Comparison of ENCODE assay signal across 19 cellular contexts in the genomic region with DNA sequence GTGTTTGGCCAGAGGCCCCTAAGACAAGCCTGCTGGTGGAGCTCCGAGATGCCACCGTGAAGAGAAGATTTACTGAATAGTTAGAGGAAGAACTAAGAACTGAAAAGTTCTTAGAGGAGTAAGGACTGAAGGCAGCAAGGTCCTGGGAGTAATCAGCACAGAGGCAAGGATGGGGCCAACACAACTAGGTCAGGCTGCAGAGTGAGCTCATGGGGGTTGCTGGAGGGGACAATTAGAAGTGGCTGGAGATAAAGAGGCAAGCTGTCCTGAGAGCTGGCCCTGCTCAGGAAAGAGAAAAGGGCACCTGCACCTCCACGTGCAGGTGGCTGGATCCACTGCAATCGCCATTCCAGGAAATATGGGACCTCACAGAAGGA. TPM values are rescaled to one million over a fixed set of nuclear protein-coding genes. Genes with fewer than 3 reads are reported as not detected.
DNase-seq lines count a peak whose midpoint lies in the region; ATAC-seq, FAIRE-seq and TF ChIP-seq lines count a peak whose summit lies in the region.
"Had no signal": no experiment of that assay in that cellular context is flagged by ENCODE, and none has a peak within 500 bp of the region (broad histone marks: within the 10 kb centered on the region; RNA-seq: fewer than 3 reads in every experiment).

No MANE protein-coding gene starts in this region.

- DNase-seq in A549 (ENCODE audit: low read depth in 1 of 2, low spot score in 1 of 2) = no peak
- no peak for DNase-seq in CD4-positive, CD25-positive, alpha-beta regulatory T cell
- DNase-seq in neural progenitor cell (ENCODE audit: low spot score) = no peak
- DNase-seq in SW 1271 (lab: John Stamatoyannopoulos, UW) = no peak
- DNase-seq in DMS79 (lab: John Stamatoyannopoulos, UW) = no peak
- DNase-seq: activated naive CD4-positive, alpha-beta T cell treated with anti-CD3 and anti-CD28 coated beads, Interleukin-2, amount 50 U/mL, for 16 hours; activated T-cell treated with anti-CD3 and anti-CD28 coated beads for 4 hours; cortex of kidney; NCI-H1092 treated with DMSO at 0.1 percent for 48 hours; NCI-H69; OCI-M1; T-helper 9 cell had no signal

- no peak for TF ChIP-seq CTCF in A549 (IDR thresholded peaks at IDR 0.05)
- no peak for TF ChIP-seq CTCF in neural progenitor cell (IDR thresholded peaks at IDR 0.05)

- H3K9me3 Mint-ChIP-seq in CD4-positive, CD25-positive, alpha-beta regulatory T cell = no peaks in the 10 kb centered on the region
- H3K9me3 Mint-ChIP-seq in dendritic cell treated with granulocyte-macrophage colony-stimulating factor and Interleukin-4, amounts not matched to agents 40 ng/mL and 50 ng/mL, for 4 days = no peaks in the 10 kb centered on the region
- no peaks in the 10 kb centered on the region for H3K9me3 Mint-ChIP-seq in neural progenitor cell

- no peak overlapping the region for H3K4me3 Mint-ChIP-seq in CD4-positive, CD25-positive, alpha-beta regulatory T cell
- peak overlapping the region; percentile 25 for H3K4me3 Mint-ChIP-seq in dendritic cell treated with granulocyte-macrophage colony-stimulating factor and Interleukin-4, amounts not matched to agents 40 ng/mL and 50 ng/mL, for 4 days
- H3K4me3 Mint-ChIP-seq in neural progenitor cell = no peak overlapping the region
- H3K4me3 Mint-ChIP-seq: brain had no signal

- intact Hi-C loops in dendritic cell treated with granulocyte-macrophage colony-stimulating factor and Interleukin-4, amounts not matched to agents 40 ng/mL and 50 ng/mL, for 4 days (cut with micrococcal nuclease) = loop anchor here (1.0 kb wide), 1 partner anchor 11 kb away; no protein-coding TSS in a partner anchor

- H3K4me1 Mint-ChIP-seq in CD4-positive, CD25-positive, alpha-beta regulatory T cell = peaks cover 0 to 20% (median 7%) of the 10 kb centered on the region in 4 donors
- H3K4me1 Mint-ChIP-seq in dendritic cell treated with granulocyte-macrophage colony-stimulating factor and Interleukin-4, amounts not matched to agents 40 ng/mL and 50 ng/mL, for 4 days (ENCODE audit: low read depth) = peaks cover 54% of the 10 kb centered on the region
- H3K4me1 Mint-ChIP-seq in neural progenitor cell = peaks cover 46% of the 10 kb centered on the region

- H3K9me3 ChIP-seq in A549 = no peaks in the 10 kb centered on the region
- H3K9me3 ChIP-seq in CD4-positive, CD25-positive, alpha-beta regulatory T cell (ENCODE audit: control insufficient read depth in 2 of 2, low read length in 2 of 2) = no peaks in the 10 kb centered on the region
- H3K9me3 ChIP-seq in neural progenitor cell (ENCODE audit: low read depth) = no peaks in the 10 kb centered on the region
- H3K9me3 ChIP-seq: gastroesophageal sphincter, SJSA1 had no signal

- H3K27me3 Mint-ChIP-seq in CD4-positive, CD25-positive, alpha-beta regulatory T cell = peaks cover 5% of the 10 kb centered on the region
- H3K27me3 Mint-ChIP-seq in dendritic cell treated with granulocyte-macrophage colony-stimulating factor and Interleukin-4, amounts not matched to agents 40 ng/mL and 50 ng/mL, for 4 days = no peaks in the 10 kb centered on the region
- peaks cover 7% of the 10 kb centered on the region for H3K27me3 Mint-ChIP-seq in neural progenitor cell (ENCODE audit: insufficient read depth, low read depth)
- H3K27me3 Mint-ChIP-seq: brain had no signal

- no peak for FAIRE-seq in A549 (lab: Jason Lieb, UNC)

- TF ChIP-seq RAD21 in A549 (conservative IDR thresholded peaks at IDR 0.05 in 1 of 2, IDR thresholded peaks at IDR 0.05 in 1 of 2) = no peak

- H3K4me1 ChIP-seq in A549 (peaks cover 52% of the 10 kb centered on the region), neural progenitor cell (peaks cover 17% of the 10 kb centered on the region)
- H3K4me1 ChIP-seq in CD4-positive, CD25-positive, alpha-beta regulatory T cell (ENCODE audit: control insufficient read depth, insufficient read depth, low read length, poor library complexity, severe bottlenecking) = no peaks in the 10 kb centered on the region

- H4K20me1 ChIP-seq in neural progenitor cell (ENCODE audit: low read depth) = no peaks in the 10 kb centered on the region

- no peaks in the 10 kb centered on the region for H3F3A ChIP-seq in neural progenitor cell (ENCODE audit: low read depth)

- peak overlapping the region; percentile 90 for H2AFZ ChIP-seq in neural progenitor cell (replicated peaks)

- CTCF ChIA-PET in A549 (lab: Yijun Ruan, JAX) = interaction anchor here (1.1 to 1.6 kb wide), 6 partner anchors 16 to 137 kb away, joined by 3 to 4 read pairs (median 3); no protein-coding TSS in a partner anchor

- H3K4me3 ChIP-seq in A549 (no peak overlapping the region), neural progenitor cell (no peak overlapping the region)
- H3K4me3 ChIP-seq in CD4-positive, CD25-positive, alpha-beta regulatory T cell (ENCODE audit: low read depth, low read length) = no peak overlapping the region
- H3K4me3 ChIP-seq: gastroesophageal sphincter, lung, SJSA1 had no signal

- H3K27ac ChIP-seq in A549 = peak overlapping the region; percentile 49 to 60; a peak in 4 of 6 replicates
- no peak overlapping the region for H3K27ac ChIP-seq in CD4-positive, CD25-positive, alpha-beta regulatory T cell (ENCODE audit: insufficient read depth, low read length, poor library complexity, severe bottlenecking)
- H3K27ac ChIP-seq in neural progenitor cell = no peak overlapping the region
- H3K27ac ChIP-seq: KMS-11, SJSA1 had no signal

- POLR2A ChIA-PET in A549 (lab: Yijun Ruan, JAX) = interaction anchor here (0.9 kb wide), 1 partner anchor 60 kb away, joined by 3 read pairs; the partner anchor contains the start of gene PSMA6

- WGBS in A549 (ENCODE audit: missing lambda C conversion rate) = 87% methylated on average over 4 of the region's 4 CpGs

- no peaks in the 10 kb centered on the region for H3K36me3 ChIP-seq in CD4-positive, CD25-positive, alpha-beta regulatory T cell (ENCODE audit: control insufficient read depth, insufficient read depth, low read length)
- H3K36me3 ChIP-seq in neural progenitor cell = no peaks in the 10 kb centered on the region
- H3K36me3 ChIP-seq: gastroesophageal sphincter, SJSA1 had no signal

- no peak overlapping the region for H3K9ac ChIP-seq in neural progenitor cell
- H3K9ac ChIP-seq: KMS-11 had no signal

- H3K79me2 ChIP-seq in neural progenitor cell (ENCODE audit: low read depth) = no peaks in the 10 kb centered on the region

- no peaks in the 10 kb centered on the region for H3K27me3 ChIP-seq in CD4-positive, CD25-positive, alpha-beta regulatory T cell (ENCODE audit: control insufficient read depth, insufficient read depth, low read length)
- no peaks in the 10 kb centered on the region for H3K27me3 ChIP-seq in neural progenitor cell
- H3K27me3 ChIP-seq: gastroesophageal sphincter, SJSA1 had no signal

- H3K4me2 ChIP-seq in A549 = no peak overlapping the region
- no peak overlapping the region for H3K4me2 ChIP-seq in neural progenitor cell
- H3K4me2 ChIP-seq: KMS-11 had no signal

- TF ChIP-seq POLR2A in A549 (IDR thresholded peaks at IDR 0.05; ENCODE audit: low read length) = no peak

- peak overlapping the region in 2 of 3 donors; percentile 5 to 31 for H3K27ac Mint-ChIP-seq in CD4-positive, CD25-positive, alpha-beta regulatory T cell
- H3K27ac Mint-ChIP-seq in dendritic cell treated with granulocyte-macrophage colony-stimulating factor and Interleukin-4, amounts not matched to agents 40 ng/mL and 50 ng/mL, for 4 days = peak overlapping the region; percentile 69
- H3K27ac Mint-ChIP-seq in neural progenitor cell = peak overlapping the region; percentile 40

- ATAC-seq in A549 = no peak
- ATAC-seq in CD4-positive, CD25-positive, alpha-beta regulatory T cell (ENCODE audit: low read depth in 2 of 2) = no peak
- no peak for ATAC-seq in GM21786 (IDR thresholded peaks at IDR 0.05; ENCODE audit: unreplicated experiment)

- no peak for TF ChIP-seq EP300 in A549 (IDR thresholded peaks at IDR 0.05)

- no peaks in the 10 kb centered on the region for H3K36me3 Mint-ChIP-seq in CD4-positive, CD25-positive, alpha-beta regulatory T cell
- H3K36me3 Mint-ChIP-seq in dendritic cell treated with granulocyte-macrophage colony-stimulating factor and Interleukin-4, amounts not matched to agents 40 ng/mL and 50 ng/mL, for 4 days (ENCODE audit: low read depth) = no peaks in the 10 kb centered on the region
- no peaks in the 10 kb centered on the region for H3K36me3 Mint-ChIP-seq in neural progenitor cell
- H3K36me3 Mint-ChIP-seq: brain had no signal

TF ChIP-seq in A549, 52 proteins besides CTCF, POLR2A, EP300 and RAD21:
- TF ChIP-seq FOXS1 (CRISPR knock-in tag; IDR thresholded peaks at IDR 0.05) (no peak), ZC3H11A (IDR thresholded peaks at IDR 0.05) (no peak), MAZ (IDR thresholded peaks at IDR 0.05; ENCODE audit: borderline replicate concordance, low read depth, low read length) (no peak), HEYL (CRISPR knock-in tag; IDR thresholded peaks at IDR 0.05) (no peak), MYC (IDR thresholded peaks at IDR 0.05; ENCODE audit: borderline replicate concordance, low read length) (no peak), NR3C1 (IDR thresholded peaks at IDR 0.05) (no peak), HOXB5 (CRISPR knock-in tag; IDR thresholded peaks at IDR 0.05) (no peak), CHD4 (IDR thresholded peaks at IDR 0.05; ENCODE audit: borderline replicate concordance) (no peak), ZSCAN20 (CRISPR knock-in tag; IDR thresholded peaks at IDR 0.05) (no peak), PHF8 (IDR thresholded peaks at IDR 0.05; ENCODE audit: borderline replicate concordance, low read depth) (no peak)

RNA-seq across cellular contexts. Expression of gene NFKBIA, which starts 52.7 kb away (rescaled TPM):
- polyA plus RNA-seq in A549 (2011; rRNA removed) (65.0 and 102 TPM in 2 replicates), A549 (2017; fragmentation: RNase III; extraction: RNeasy Plus Mini Kit Qiagen cat#74134 plus additional on column Dnase treatment) (101 to 115 TPM (median 103 TPM) in 3 replicates)
- polyA plus RNA-seq in A549 (2012; cell fraction: cytosol; rRNA removed) = 239 and 266 TPM in 2 replicates
- 490 and 573 TPM in 2 replicates for polyA plus RNA-seq in A549 (2012; cell fraction: nucleus; rRNA removed)
- polyA minus RNA-seq in A549 (2011; rRNA and poly(A)+ RNA removed) = 335 and 379 TPM in 2 replicates
- 1,380 TPM for total RNA-seq in CD4-positive, CD25-positive, alpha-beta regulatory T cell
- polyA plus RNA-seq in CD4-positive, CD25-positive, alpha-beta regulatory T cell = 100 to 1,000 TPM; 210 to 290 (median 243) TPM
- total RNA-seq in neural progenitor cell (ENCODE audit: low replicate concordance) = 26.4 and 31.6 TPM in 2 replicates

RNA-seq across cellular contexts. Expression of gene PSMA6, which starts 59.7 kb away (rescaled TPM):
- polyA plus RNA-seq in A549 (2011; rRNA removed) (321 and 369 TPM in 2 replicates), A549 (2017; fragmentation: RNase III; extraction: RNeasy Plus Mini Kit Qiagen cat#74134 plus additional on column Dnase treatment) (395 to 409 TPM (median 406 TPM) in 3 replicates)
- 195 and 206 TPM in 2 replicates for polyA plus RNA-seq in A549 (2012; cell fraction: cytosol; rRNA removed)
- polyA plus RNA-seq in A549 (2012; cell fraction: nucleus; rRNA removed) = 92.2 and 156 TPM in 2 replicates
- polyA minus RNA-seq in A549 (2011; rRNA and poly(A)+ RNA removed) = 86.4 and 111 TPM in 2 replicates
- total RNA-seq in CD4-positive, CD25-positive, alpha-beta regulatory T cell = 132 TPM
- 100 to 1,000 TPM; 330 to 480 (median 385) TPM for polyA plus RNA-seq in CD4-positive, CD25-positive, alpha-beta regulatory T cell
- total RNA-seq in neural progenitor cell (ENCODE audit: low replicate concordance) = 241 and 344 TPM in 2 replicates

Comparison
In these comparisons a context has a peak if more than half of its experiments do, and no peak if none do; other contexts are left out.
1. H3K27ac ChIP-seq: peak in A549 (2 of 2); none in CD4-positive, CD25-positive, alpha-beta regulatory T cell (single experiment) and neural progenitor cell (single experiment).
2. H3K27ac Mint-ChIP-seq: peak in every context shown above with its lines; median percentile 69 in dendritic cell treated with granulocyte-macrophage colony-stimulating factor and Interleukin-4, amounts not matched to agents 40 ng/mL and 50 ng/mL, for 4 days; 40 in neural progenitor cell; 18 in CD4-positive, CD25-positive, alpha-beta regulatory T cell.
3. RNA of gene NFKBIA, which starts 52.7 kb away (total RNA-seq): 1,380 TPM in CD4-positive, CD25-positive, alpha-beta regulatory T cell (single experiment); 26.4 to 31.6 TPM in neural progenitor cell; every median in the first group is over 10 times any median in the second.